ENCODE assay signal across 8 cellular contexts in genomic region chr16:2157480-2158261, GRCh38. TPM values are rescaled to one million over a fixed set of nuclear protein-coding genes. Genes with fewer than 3 reads are reported as not detected.
DNase-seq lines count a peak whose midpoint lies in the region; ATAC-seq, FAIRE-seq and TF ChIP-seq lines count a peak whose summit lies in the region.

No MANE protein-coding gene starts in this region.

- no TSS peak for BruUV-seq in A673 (replicated peaks; lab: Mats Ljungman, UMichigan)

- FAIRE-seq in GM12891 (lab: Jason Lieb, UNC): no peak

- peak overlapping the region; percentile 66 for H3K9ac ChIP-seq in mucosa of stomach (ENCODE audit: low read length)

- H3K4me3 ChIP-seq in A673 (ENCODE audit: low read depth, low read length, poor library complexity, severe bottlenecking): peak overlapping the region; percentile 91
- H3K4me3 ChIP-seq in breast epithelium: peak overlapping the region in 1 of 3 donors; percentile 89
- H3K4me3 ChIP-seq in mucosa of stomach (ENCODE audit: low read length): peak overlapping the region; percentile 27

- CTCF ChIA-PET in A673 (lab: Charles Lee): interaction anchor here (0.6 kb wide), 1 partner anchor 17 kb away, joined by 3 read pairs; no protein-coding TSS in a partner anchor

- ATAC-seq in HG02571 (IDR thresholded peaks at IDR 0.05; ENCODE audit: unreplicated experiment): no peak

- H3K4me1 ChIP-seq in A673 (ENCODE audit: insufficient read depth, low read length, poor library complexity, severe bottlenecking) (peaks cover 34% of the 10 kb centered on the region), breast epithelium (peaks cover 53 to 58% of the 10 kb centered on the region in 2 donors), mucosa of stomach (ENCODE audit: control insufficient read depth, insufficient read depth, low read length) (peaks cover 78% of the 10 kb centered on the region)

- POLR2A ChIA-PET in A673 (lab: Charles Lee; ENCODE audit: low non-redundant PET): no interaction called here

- TF ChIP-seq POLR2A in breast epithelium (IDR thresholded peaks at IDR 0.05) (no peak), GM12891 (IDR thresholded peaks at IDR 0.05; ENCODE audit: low read depth, low read length) (no peak)

- intact Hi-C loops in A673 (cut with micrococcal nuclease; ENCODE audit: unreplicated experiment): loop anchor here (5.0 kb wide), 1 partner anchor 65 kb away; the partner anchor contains the start of gene E4F1
- intact Hi-C loops in breast epithelium (cut with DNase I; ENCODE audit: low total_unique reads): no loop called here

- H3K27me3 ChIP-seq in A673 (replicated peaks; ENCODE audit: insufficient read depth, low read depth, low read length, poor library complexity) (no peaks in the 10 kb centered on the region), breast epithelium (no peaks in the 10 kb centered on the region), mucosa of stomach (ENCODE audit: control insufficient read depth, insufficient read depth, low read length) (no peaks in the 10 kb centered on the region)

- H3K36me3 ChIP-seq in A673 (ENCODE audit: insufficient read depth, low read length, poor library complexity, severe bottlenecking) (peaks cover 23% of the 10 kb centered on the region), breast epithelium (no peaks in the 10 kb centered on the region), mucosa of stomach (ENCODE audit: control insufficient read depth, insufficient read depth, low read length) (no peaks in the 10 kb centered on the region)

- H3K27ac ChIP-seq in A673 (ENCODE audit: low read depth, low read length, poor library complexity, severe bottlenecking) (peak overlapping the region; percentile 64), breast epithelium (peak overlapping the region; percentile 84 to 97)

- no peak for DNase-seq in A673 (ENCODE audit: low spot score)
- peak; percentile 93 for DNase-seq in HuH-7.5 (ENCODE audit: low spot score)
- peak in 1 of 2 donors; percentile 55 for DNase-seq in breast epithelium (ENCODE audit: low spot score in 2 of 2)
- no peak for DNase-seq in SIG-M5 treated with dmso at 0.1 percent for 504 hours (lab: John Stamatoyannopoulos, UW; ENCODE audit: unreplicated experiment)
- no peak for DNase-seq in NCI-H1048 (lab: John Stamatoyannopoulos, UW)
- DNase-seq in GM12891 (ENCODE audit: insufficient read length, low spot score): no peak

- no peaks in the 10 kb centered on the region for H3K9me3 ChIP-seq in A673 (ENCODE audit: low read depth, low read length, poor library complexity, severe bottlenecking)
- H3K9me3 ChIP-seq in breast epithelium: no peaks in the 10 kb centered on the region
- no peaks in the 10 kb centered on the region for H3K9me3 ChIP-seq in mucosa of stomach (ENCODE audit: control insufficient read depth, low read length)

- no peak for TF ChIP-seq CTCF in A673 (conservative IDR thresholded peaks at IDR 0.05; ENCODE audit: low read depth, low read length)
- no peak for TF ChIP-seq CTCF in breast epithelium (IDR thresholded peaks at IDR 0.05)

TF ChIP-seq in GM12891, 5 proteins besides CTCF, POLR2A, EP300 and RAD21:
- no peak for TF ChIP-seq TAF1 (IDR thresholded peaks at IDR 0.05; ENCODE audit: low read depth, low read length)
- no peak for TF ChIP-seq POU2F2 (IDR thresholded peaks at IDR 0.05; ENCODE audit: low read depth, low read length)
- TF ChIP-seq PAX5 (IDR thresholded peaks at IDR 0.05; ENCODE audit: insufficient read depth, low read length, severe bottlenecking): no peak
- TF ChIP-seq POLR2AphosphoS5 (IDR thresholded peaks at IDR 0.05; ENCODE audit: low read depth, low read length): no peak
- no peak for TF ChIP-seq SPI1 (IDR thresholded peaks at IDR 0.05; ENCODE audit: low read depth, low read length)

RNA-seq across cellular contexts. Expression of gene TRAF7, which starts 2.1 kb away (rescaled TPM):
- 96.7 and 97.4 TPM in 2 replicates for total RNA-seq in A673 (2021)
- 10 to 100 TPM; 28.4 to 35.4 (median 32.5) TPM for total RNA-seq in breast epithelium
- polyA plus RNA-seq in GM12891 (2012; ENCODE audit: low read depth, missing spikeins): 38.2 TPM

RNA-seq across cellular contexts. Expression of gene RAB26, which starts 9.2 kb away (rescaled TPM):
- 0.49 and 1.7 TPM in 2 replicates for total RNA-seq in A673 (2021)
- 1 to 10 TPM in 2 of 3 donors, not detected in 1; 3.5 to 3.9 TPM for total RNA-seq in breast epithelium
- polyA plus RNA-seq in GM12891 (2012; ENCODE audit: low read depth, missing spikeins): 0.82 TPM

RNA-seq across cellular contexts. Expression of gene PKD1, which starts 22.0 kb away (rescaled TPM):
- total RNA-seq in A673 (2021): 121 and 141 TPM in 2 replicates
- 100 to 1,000 TPM in 2 of 3 donors, 10 to 100 TPM in 1; 74.2 to 110 (median 107) TPM for total RNA-seq in breast epithelium
- polyA plus RNA-seq in GM12891 (2012; ENCODE audit: low read depth, missing spikeins): 24.2 TPM

RNA-seq across cellular contexts. Expression of gene CASKIN1, which starts 38.7 kb away (rescaled TPM):
- total RNA-seq in A673 (2021): 1.1 and 3.8 TPM in 2 replicates
- total RNA-seq in breast epithelium: under 1 TPM in 2 of 3 donors, not detected in 1; 0.33 to 0.44 TPM
- 0.55 TPM for polyA plus RNA-seq in GM12891 (2012; ENCODE audit: low read depth, missing spikeins)

RNA-seq across cellular contexts. Expression of gene MLST8, which starts 47.6 kb away (rescaled TPM):
- total RNA-seq in A673 (2021) (58.3 and 58.8 TPM in 2 replicates), breast epithelium (10 to 100 TPM; 42.7 to 48.1 (median 46.5) TPM)
- 51.9 TPM for polyA plus RNA-seq in GM12891 (2012; ENCODE audit: low read depth, missing spikeins)
